ENCODE assay signal across 12 cellular contexts in genomic region chr19:55673465-55673864, GRCh38. TPM values are rescaled to one million over a fixed set of nuclear protein-coding genes. Genes with fewer than 3 reads are reported as not detected.
DNase-seq lines count a peak whose midpoint lies in the region; ATAC-seq, FAIRE-seq and TF ChIP-seq lines count a peak whose summit lies in the region.
"Had no signal": no experiment of that assay in that cellular context is flagged by ENCODE, and none has a peak within 500 bp of the region (broad histone marks: within the 10 kb centered on the region; RNA-seq: fewer than 3 reads in every experiment).

No MANE protein-coding gene starts in this region.

- no peaks in the 10 kb centered on the region for H3K27me3 Mint-ChIP-seq in CD8-positive, alpha-beta T cell (ENCODE audit: low read depth)
- H3K27me3 Mint-ChIP-seq in endodermal cell (ENCODE audit: insufficient read depth) = no peaks in the 10 kb centered on the region

- ATAC-seq in A549 = no peak
- ATAC-seq in CD8-positive, alpha-beta T cell = no peak
- no peak for ATAC-seq in foreskin keratinocyte
- ATAC-seq in GM18858 (IDR thresholded peaks at IDR 0.05; ENCODE audit: unreplicated experiment) = no peak

- TF ChIP-seq CTCF in A549 (IDR thresholded peaks at IDR 0.05) = no peak
- no peak for TF ChIP-seq CTCF in CD8-positive, alpha-beta T cell (IDR thresholded peaks at IDR 0.05)
- TF ChIP-seq CTCF in endodermal cell (conservative IDR thresholded peaks at IDR 0.05) = no peak
- no peak for TF ChIP-seq CTCF in foreskin keratinocyte (conservative IDR thresholded peaks at IDR 0.05)

- CTCF ChIA-PET in A549 (lab: Yijun Ruan, JAX) = interaction anchor here (0.9 to 10.0 kb wide), 3 partner anchors 20 to 42 kb away, joined by 4 to 97 read pairs (median 4); partner anchors contain the start of gene U2AF2
- CTCF ChIA-PET in CD8-positive, alpha-beta T cell (lab: Charles Lee) = interaction anchor here (1.1 to 3.0 kb wide), 2 partner anchors 15 to 17 kb away, joined by 3 to 12 read pairs; no protein-coding TSS in a partner anchor

- H3K4me2 ChIP-seq in A549 = peak overlapping the region; percentile 97; the same call in 2 of the 3 replicates

- H3K36me3 ChIP-seq in CD8-positive, alpha-beta T cell (ENCODE audit: insufficient read depth, low read length) = peaks cover 35% of the 10 kb centered on the region
- H3K36me3 ChIP-seq in SK-N-MC (ENCODE audit: insufficient read depth, low read length) = peaks cover 57% of the 10 kb centered on the region
- H3K36me3 ChIP-seq in endodermal cell (ENCODE audit: control insufficient read depth, insufficient read depth, low read length) = peaks cover 41% of the 10 kb centered on the region

- no peak for TF ChIP-seq POLR2A in A549 (IDR thresholded peaks at IDR 0.05; ENCODE audit: low read length)

- no peak for TF ChIP-seq EP300 in A549 (IDR thresholded peaks at IDR 0.05)

- no peaks in the 10 kb centered on the region for H3K9me3 ChIP-seq in A549
- H3K9me3 ChIP-seq in CD8-positive, alpha-beta T cell (ENCODE audit: low read length) = no peaks in the 10 kb centered on the region
- no peaks in the 10 kb centered on the region for H3K9me3 ChIP-seq in SK-N-MC (ENCODE audit: low read depth, low read length)
- no peaks in the 10 kb centered on the region for H3K9me3 ChIP-seq in endodermal cell (ENCODE audit: control insufficient read depth, low read length)
- H3K9me3 ChIP-seq: MG63 had no signal

- H3K9ac ChIP-seq in SK-N-MC (ENCODE audit: insufficient read length) = peak overlapping the region; percentile 37
- H3K9ac ChIP-seq in endodermal cell (ENCODE audit: extremely low read depth, low read length, poor library complexity, severe bottlenecking) = no peak overlapping the region

- peaks cover 54% of the 10 kb centered on the region for H3K4me1 Mint-ChIP-seq in CD8-positive, alpha-beta T cell (ENCODE audit: low read depth)
- peaks cover 37% of the 10 kb centered on the region for H3K4me1 Mint-ChIP-seq in endodermal cell

- peak overlapping the region; percentile 64 for H3K4me3 Mint-ChIP-seq in CD8-positive, alpha-beta T cell
- peak overlapping the region; percentile 90 for H3K4me3 Mint-ChIP-seq in endodermal cell

- peak overlapping the region; percentile 60 for H3K27ac Mint-ChIP-seq in CD8-positive, alpha-beta T cell
- H3K27ac Mint-ChIP-seq in endodermal cell = peak overlapping the region; percentile 92

- peak overlapping the region in 1 of 2 experiments; percentile 96; a peak in 3 of 6 replicates for H3K27ac ChIP-seq in A549
- no peak overlapping the region for H3K27ac ChIP-seq in CD8-positive, alpha-beta T cell (ENCODE audit: low read depth, low read length)
- peak overlapping the region; percentile 85 for H3K27ac ChIP-seq in SK-N-MC
- H3K27ac ChIP-seq in endodermal cell (ENCODE audit: low read depth, low read length) = no peak overlapping the region
- no peak overlapping the region for H3K27ac ChIP-seq in foreskin keratinocyte

- TF ChIP-seq RAD21 in A549 (conservative IDR thresholded peaks at IDR 0.05 in 1 of 2, IDR thresholded peaks at IDR 0.05 in 1 of 2) = no peak

- intact Hi-C loops in CD8-positive, alpha-beta T cell (cut with DNase I, micrococcal nuclease) = loop anchor here in 1 of 2 experiments (10.0 kb wide), 2 partner anchors 669 to 1229 kb away; partner anchors contain the start of gene LENG8

- H3K4me3 ChIP-seq in A549 (no peak overlapping the region), SK-N-MC (peak overlapping the region; percentile 40; the same call in 1 of the 2 replicates), endodermal cell (ENCODE audit: low read length) (no peak overlapping the region)
- no peak overlapping the region for H3K4me3 ChIP-seq in CD8-positive, alpha-beta T cell (ENCODE audit: low read depth, low read length)

- H3K4me1 ChIP-seq in A549 (peaks cover 66% of the 10 kb centered on the region), endodermal cell (ENCODE audit: control insufficient read depth, insufficient read depth, low read length) (peaks cover 3% of the 10 kb centered on the region), foreskin keratinocyte (peaks cover 12% of the 10 kb centered on the region)
- H3K4me1 ChIP-seq in CD8-positive, alpha-beta T cell (ENCODE audit: insufficient read depth, low read length) = peaks cover 42% of the 10 kb centered on the region

- H3K36me3 Mint-ChIP-seq in CD8-positive, alpha-beta T cell = peaks cover 60% of the 10 kb centered on the region
- peaks cover 54% of the 10 kb centered on the region for H3K36me3 Mint-ChIP-seq in endodermal cell (ENCODE audit: low read depth)

- H3K9me3 Mint-ChIP-seq in CD8-positive, alpha-beta T cell = no peaks in the 10 kb centered on the region
- no peaks in the 10 kb centered on the region for H3K9me3 Mint-ChIP-seq in endodermal cell

- 85% methylated on average over 9 of the region's 9 CpGs for WGBS in A549 (ENCODE audit: missing lambda C conversion rate)
- WGBS in endodermal cell (ENCODE audit: insufficient coverage in 1 of 2, insufficient read length in 1 of 2), 2 experiments = 82 to 92% methylated on average over 3 to 9 of the region's 9 CpGs

- POLR2A ChIA-PET in A549 (lab: Yijun Ruan, JAX) = interaction anchor here (0.8 kb wide), 1 partner anchor 19 kb away, joined by 4 read pairs; no protein-coding TSS in a partner anchor
- POLR2A ChIA-PET in CD8-positive, alpha-beta T cell (lab: Charles Lee) = no interaction called here

- DNase-seq in A549 (ENCODE audit: low read depth in 1 of 2, low spot score in 1 of 2) (no peak), SK-N-MC (ENCODE audit: low read depth, low spot score) (no peak), endodermal cell (no peak), foreskin keratinocyte (no peak), KG1 (lab: John Stamatoyannopoulos, UW) (no peak), cerebellar nuclear complex (lab: John Stamatoyannopoulos, UW) (no peak)
- no peak for DNase-seq in CD8-positive, alpha-beta T cell
- DNase-seq: islet precursor cell, MG63, NCI-H774 had no signal

- no peaks in the 10 kb centered on the region for H3K27me3 ChIP-seq in CD8-positive, alpha-beta T cell (ENCODE audit: insufficient read depth, low read length)
- no peaks in the 10 kb centered on the region for H3K27me3 ChIP-seq in endodermal cell (ENCODE audit: control insufficient read depth, insufficient read depth, low read length, poor library complexity, severe bottlenecking)
- no peaks in the 10 kb centered on the region for H3K27me3 ChIP-seq in foreskin keratinocyte
- H3K27me3 ChIP-seq: MG63 had no signal

- FAIRE-seq in A549 (lab: Jason Lieb, UNC) = no peak
- FAIRE-seq: GM12891 had no signal

RNA-seq across cellular contexts. Expression of gene EPN1, which starts 1.6 kb away (rescaled TPM):
- polyA plus RNA-seq in A549 (2011; rRNA removed) = 28.0 and 43.7 TPM in 2 replicates
- polyA plus RNA-seq in A549 (2012; cell fraction: cytosol; rRNA removed) = 149 and 176 TPM in 2 replicates
- 110 and 159 TPM in 2 replicates for polyA plus RNA-seq in A549 (2012; cell fraction: nucleus; rRNA removed)
- polyA plus RNA-seq in A549 (2017; fragmentation: RNase III; extraction: RNeasy Plus Mini Kit Qiagen cat#74134 plus additional on column Dnase treatment) = 129 to 139 TPM (median 139 TPM) in 3 replicates
- polyA minus RNA-seq in A549 (2011; rRNA and poly(A)+ RNA removed) = 41.9 and 52.9 TPM in 2 replicates
- total RNA-seq in CD8-positive, alpha-beta T cell = 10 to 100 TPM; 41.1 to 45.2 TPM
- total RNA-seq in endodermal cell = 100 to 1,000 TPM; 148 to 149 TPM
- 79.8 TPM for polyA plus RNA-seq in endodermal cell (2013, experiment 1 of 2)
- polyA plus RNA-seq in endodermal cell (2013, experiment 2 of 2) = 73.0 TPM
- 90.8 and 95.3 TPM in 2 replicates for total RNA-seq in foreskin keratinocyte
- polyA plus RNA-seq in foreskin keratinocyte = 139 and 144 TPM in 2 replicates

RNA-seq across cellular contexts. Expression of gene U2AF2, which starts 18.6 kb away (rescaled TPM):
- polyA plus RNA-seq in A549 (2011; rRNA removed) (147 and 157 TPM in 2 replicates), A549 (2017; fragmentation: RNase III; extraction: RNeasy Plus Mini Kit Qiagen cat#74134 plus additional on column Dnase treatment) (280 to 302 TPM (median 293 TPM) in 3 replicates), foreskin keratinocyte (158 and 176 TPM in 2 replicates)
- 498 and 577 TPM in 2 replicates for polyA plus RNA-seq in A549 (2012; cell fraction: cytosol; rRNA removed)
- 800 and 847 TPM in 2 replicates for polyA plus RNA-seq in A549 (2012; cell fraction: nucleus; rRNA removed)
- 154 and 158 TPM in 2 replicates for polyA minus RNA-seq in A549 (2011; rRNA and poly(A)+ RNA removed)
- 100 to 1,000 TPM; 197 to 201 TPM for total RNA-seq in CD8-positive, alpha-beta T cell
- total RNA-seq in endodermal cell (100 to 1,000 TPM; 264 to 293 TPM), foreskin keratinocyte (166 and 198 TPM in 2 replicates)
- polyA plus RNA-seq in endodermal cell (2013, experiment 1 of 2) = 180 TPM
- polyA plus RNA-seq in endodermal cell (2013, experiment 2 of 2) = 161 TPM

RNA-seq across cellular contexts. Expression of gene CCDC106, which starts 25.5 kb away (rescaled TPM):
- polyA plus RNA-seq in A549 (2011; rRNA removed) (5.2 and 5.5 TPM in 2 replicates), A549 (2017; fragmentation: RNase III; extraction: RNeasy Plus Mini Kit Qiagen cat#74134 plus additional on column Dnase treatment) (15.7 to 17.6 TPM (median 17.4 TPM) in 3 replicates), foreskin keratinocyte (7.9 and 9.3 TPM in 2 replicates)
- polyA plus RNA-seq in A549 (2012; cell fraction: cytosol; rRNA removed) = 15.3 and 18.3 TPM in 2 replicates
- 18.6 and 20.8 TPM in 2 replicates for polyA plus RNA-seq in A549 (2012; cell fraction: nucleus; rRNA removed)
- polyA minus RNA-seq in A549 (2011; rRNA and poly(A)+ RNA removed) = 2.3 and 5.7 TPM in 2 replicates
- 1 to 10 TPM; 1.3 to 2.6 TPM for total RNA-seq in CD8-positive, alpha-beta T cell
- total RNA-seq in endodermal cell (10 to 100 TPM; 18.0 to 24.9 TPM), foreskin keratinocyte (4.7 and 6.1 TPM in 2 replicates)
- 16.2 TPM for polyA plus RNA-seq in endodermal cell (2013, experiment 1 of 2)
- polyA plus RNA-seq in endodermal cell (2013, experiment 2 of 2) = 14.6 TPM

RNA-seq across cellular contexts. Expression of gene ZNF581, which starts 30.0 kb away (rescaled TPM):
- polyA plus RNA-seq in A549 (2011; rRNA removed) = 13.9 and 17.1 TPM in 2 replicates
- 24.8 and 34.0 TPM in 2 replicates for polyA plus RNA-seq in A549 (2012; cell fraction: cytosol; rRNA removed)
- 24.9 and 37.8 TPM in 2 replicates for polyA plus RNA-seq in A549 (2012; cell fraction: nucleus; rRNA removed)
- polyA plus RNA-seq in A549 (2017; fragmentation: RNase III; extraction: RNeasy Plus Mini Kit Qiagen cat#74134 plus additional on column Dnase treatment) = 24.3 to 25.6 TPM (median 24.9 TPM) in 3 replicates
- polyA minus RNA-seq in A549 (2011; rRNA and poly(A)+ RNA removed) = 24.8 and 30.6 TPM in 2 replicates
- 10 to 100 TPM; 25.6 to 25.7 TPM for total RNA-seq in CD8-positive, alpha-beta T cell
- 10 to 100 TPM; 47.2 to 48.7 TPM for total RNA-seq in endodermal cell
- polyA plus RNA-seq in endodermal cell (2013, experiment 1 of 2) = 41.7 TPM
- 38.5 TPM for polyA plus RNA-seq in endodermal cell (2013, experiment 2 of 2)
- 21.6 and 22.1 TPM in 2 replicates for total RNA-seq in foreskin keratinocyte
- polyA plus RNA-seq in foreskin keratinocyte = 28.0 and 30.5 TPM in 2 replicates

RNA-seq across cellular contexts. Expression of gene ZNF580, which starts 32.7 kb away (rescaled TPM):
- polyA plus RNA-seq in A549 (2011; rRNA removed) = 9.2 and 15.2 TPM in 2 replicates
- polyA plus RNA-seq in A549 (2012; cell fraction: cytosol; rRNA removed) = 31.0 and 40.5 TPM in 2 replicates
- polyA plus RNA-seq in A549 (2012; cell fraction: nucleus; rRNA removed) = 44.9 and 60.4 TPM in 2 replicates
- 40.5 to 57.0 TPM (median 52.8 TPM) in 3 replicates for polyA plus RNA-seq in A549 (2017; fragmentation: RNase III; extraction: RNeasy Plus Mini Kit Qiagen cat#74134 plus additional on column Dnase treatment)
- polyA minus RNA-seq in A549 (2011; rRNA and poly(A)+ RNA removed) = 14.0 and 15.0 TPM in 2 replicates
- 10 to 100 TPM; 30.1 to 32.0 TPM for total RNA-seq in CD8-positive, alpha-beta T cell
- 10 to 100 TPM; 27.3 to 38.6 TPM for total RNA-seq in endodermal cell
- 35.6 TPM for polyA plus RNA-seq in endodermal cell (2013, experiment 1 of 2)
- 31.7 TPM for polyA plus RNA-seq in endodermal cell (2013, experiment 2 of 2)
- 9.8 and 11.2 TPM in 2 replicates for total RNA-seq in foreskin keratinocyte
- 20.4 and 23.2 TPM in 2 replicates for polyA plus RNA-seq in foreskin keratinocyte
